Comparison of ENCODE assay signal across 27 cellular contexts in the genomic region with DNA sequence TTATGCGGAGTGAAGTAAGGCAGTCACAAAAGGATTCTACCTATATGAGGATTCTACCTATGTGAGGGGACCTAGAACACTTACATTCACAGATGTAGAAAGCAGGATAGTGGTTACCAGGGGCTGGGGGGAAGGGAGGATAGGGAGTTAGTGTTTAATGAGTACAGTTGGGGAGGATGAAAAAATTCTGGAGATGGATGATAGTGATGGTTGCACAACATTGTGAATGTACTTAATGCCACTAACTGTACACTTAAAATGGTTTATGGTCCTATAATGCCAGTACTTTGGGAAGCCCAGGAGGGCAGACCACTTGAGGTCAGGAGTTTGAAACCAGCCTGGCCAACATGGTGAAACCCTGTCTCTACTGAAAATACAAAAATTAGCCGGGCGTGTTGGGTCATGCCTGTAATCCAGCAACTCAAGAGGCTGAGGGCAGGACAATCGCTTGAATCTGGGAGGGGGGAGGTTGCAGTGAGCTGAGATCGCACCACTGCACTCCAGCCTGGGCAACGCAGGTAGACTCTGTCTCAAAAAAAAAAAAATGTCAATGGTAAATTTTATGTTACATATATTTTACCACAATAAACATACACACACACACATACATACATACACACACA. TPM values are rescaled to one million over a fixed set of nuclear protein-coding genes. Genes with fewer than 3 reads are reported as not detected.
"Had no signal": no experiment of that assay in that cellular context is flagged by ENCODE, and none has a peak within 500 bp of the region (broad histone marks: within the 10 kb centered on the region; RNA-seq: fewer than 3 reads in every experiment).

No MANE protein-coding gene starts in this region.

- H3K4me3 ChIP-seq: breast epithelium, colonic mucosa, dorsolateral prefrontal cortex, esophagus muscularis mucosa, left lung, lung, pancreas, psoas muscle, right atrium auricular region, spleen, testis, uterus had no signal

- DNase-seq: activated CD4-positive, alpha-beta memory T cell treated with anti-CD3 and anti-CD28 coated beads for 36 hours; activated CD4-positive, alpha-beta T cell treated with anti-CD3 and anti-CD28 coated beads for 4 hours; activated CD4-positive, CD25-positive, alpha-beta regulatory T cell; activated naive CD4-positive, alpha-beta T cell treated with Interleukin-2 at 50 U/mL for 16 hours; activated naive CD8-positive, alpha-beta T cell treated with anti-CD3 and anti-CD28 coated beads for 36 hours; activated T-cell treated with anti-CD3 and anti-CD28 coated beads, Interleukin-2, amount 50 U/mL, for 48 hours; colonic mucosa; dorsolateral prefrontal cortex; effector memory CD8-positive, alpha-beta T cell; hippocampal formation; kidney glomerular epithelial cell; left lung; naive thymus-derived CD8-positive, alpha-beta T cell; pancreas; psoas muscle; spleen; stimulated activated CD4-positive, alpha-beta T cell treated with anti-CD3 and anti-CD28 coated beads, Interleukin-4, amount 100 ng/mL, for 1 hour; stimulated activated naive CD4-positive, alpha-beta T cell; testis; trophoblast cell; uterus had no signal

RNA-seq across cellular contexts. Expression of a gene that starts 25.4 kb away (rescaled TPM):
- total RNA-seq: activated CD4-positive, alpha-beta memory T cell treated with anti-CD3 and anti-CD28 coated beads for 36 hours; activated naive CD8-positive, alpha-beta T cell treated with anti-CD3 and anti-CD28 coated beads for 36 hours; breast epithelium; endothelial cell of umbilical vein; left lung; mesothelial cell of epicardium; naive thymus-derived CD8-positive, alpha-beta T cell; spleen had no signal
